In genomic region chr1:246961939-246962373, GRCh38 we compare ENCODE assay signal across 1 cellular context.
TF ChIP-seq lines count a peak whose summit lies in the region.

No MANE protein-coding gene starts in this region.

TF ChIP-seq in GM12878, 131 proteins besides CTCF, POLR2A, EP300 and RAD21 (continued from another document):
- TF ChIP-seq E4F1 (IDR thresholded peaks at IDR 0.05; ENCODE audit: borderline replicate concordance, partially characterized antibody) (no peak), DPF2 (IDR thresholded peaks at IDR 0.05) (no peak), MTA3 (IDR thresholded peaks at IDR 0.05; ENCODE audit: borderline replicate concordance, low read length) (no peak), SMAD5 (IDR thresholded peaks at IDR 0.05; ENCODE audit: low read depth) (no peak), HDAC2 (IDR thresholded peaks at IDR 0.05) (no peak), BHLHE40 (IDR thresholded peaks at IDR 0.05; ENCODE audit: borderline replicate concordance in 1 of 2, low read depth in 2 of 2, low read length in 1 of 2) (no peak), RBBP5 (conservative IDR thresholded peaks at IDR 0.05) (no peak), TCF7 (IDR thresholded peaks at IDR 0.05; ENCODE audit: borderline replicate concordance) (no peak), MAX (IDR thresholded peaks at IDR 0.05; ENCODE audit: low read depth, low read length) (no peak), ASH2L (IDR thresholded peaks at IDR 0.05; ENCODE audit: borderline replicate concordance, low read depth) (no peak), PML (IDR thresholded peaks at IDR 0.05; ENCODE audit: low read length) (no peak), ZNF217 (IDR thresholded peaks at IDR 0.05) (no peak)
TF ChIP-seq in GM12878: peak in this region for 0.
